ENCODE assay signal across 9 cellular contexts in genomic region chrX:110167952-110168451, GRCh38.
DNase-seq lines count a peak whose midpoint lies in the region; ATAC-seq and TF ChIP-seq lines count a peak whose summit lies in the region.
"Had no signal": no experiment of that assay in that cellular context is flagged by ENCODE, and none has a peak within 500 bp of the region (broad histone marks: within the 10 kb centered on the region; RNA-seq: fewer than 3 reads in every experiment).

No MANE protein-coding gene starts in this region.

- no peaks in the 10 kb centered on the region for H3K79me2 ChIP-seq in hepatocyte

- 51% methylated on average over 9 of the region's 9 CpGs for WGBS in hepatocyte (ENCODE audit: low lambda C conversion rate, missing lambda C conversion rate)

- H3K36me3 ChIP-seq in Panc1 (ENCODE audit: control insufficient read depth, insufficient read depth, low read length): no peaks in the 10 kb centered on the region
- H3K36me3 ChIP-seq in hepatocyte (replicated peaks; ENCODE audit: insufficient read depth, low read depth): no peaks in the 10 kb centered on the region
- H3K36me3 ChIP-seq: SJSA1 had no signal

- no peak overlapping the region for H2AFZ ChIP-seq in hepatocyte

- H3K27me3 ChIP-seq in Panc1 (ENCODE audit: control insufficient read depth, insufficient read depth, low read length) (no peaks in the 10 kb centered on the region), hepatocyte (no peaks in the 10 kb centered on the region)
- H3K27me3 ChIP-seq: SJSA1 had no signal

- H3K9me3 ChIP-seq in Panc1 (ENCODE audit: control insufficient read depth, insufficient read depth, low read depth, low read length): no peaks in the 10 kb centered on the region
- H3K9me3 ChIP-seq in hepatocyte (ENCODE audit: low read depth): no peaks in the 10 kb centered on the region
- H3K9me3 ChIP-seq: SJSA1 had no signal

- ATAC-seq in Panc1: peak; percentile 71
- no peak for ATAC-seq in HG03175 (IDR thresholded peaks at IDR 0.05; ENCODE audit: unreplicated experiment)
- ATAC-seq in GM19324 (IDR thresholded peaks at IDR 0.05; ENCODE audit: low FRiP score, unreplicated experiment): no peak

- intact Hi-C loops in Panc1 (cut with micrococcal nuclease; ENCODE audit: unreplicated experiment): no loop called here

- in situ Hi-C loops in Panc1 (cut with HindIII; ENCODE audit: low pct_unique_long_range_greater_than_20kb, low sequenced_read_pairs): no loop called here

- no peaks in the 10 kb centered on the region for H3K9me2 ChIP-seq in hepatocyte (replicated peaks; ENCODE audit: insufficient read depth)

- no peak overlapping the region for H3K4me2 ChIP-seq in hepatocyte

- POLR2A ChIA-PET in Panc1 (lab: Charles Lee): no interaction called here

- CTCF ChIA-PET in Panc1 (lab: Charles Lee): interaction anchor here (0.7 kb wide), 1 partner anchor 222 kb away, joined by 3 read pairs; no protein-coding TSS in a partner anchor

- no peaks in the 10 kb centered on the region for H3K4me1 ChIP-seq in Panc1 (ENCODE audit: control insufficient read depth, insufficient read depth, low read length)
- no peaks in the 10 kb centered on the region for H3K4me1 ChIP-seq in hepatocyte (ENCODE audit: insufficient read depth)

- H3K4me3 ChIP-seq in GM12865 (ENCODE audit: low read depth, low read length): no peak overlapping the region
- no peak overlapping the region for H3K4me3 ChIP-seq in Panc1 (ENCODE audit: low read depth in 2 of 2, low read length in 2 of 2)
- H3K4me3 ChIP-seq in hepatocyte: no peak overlapping the region
- H3K4me3 ChIP-seq: SJSA1 had no signal

- H3K27ac ChIP-seq in Panc1 (ENCODE audit: low read length) (no peak overlapping the region), hepatocyte (no peak overlapping the region)
- H3K27ac ChIP-seq: SJSA1 had no signal

- DNase-seq in GM12865 (ENCODE audit: low read depth) (peak; percentile 36), Panc1 (ENCODE audit: low read depth, low spot score) (no peak), hepatocyte (ENCODE audit: low spot score) (no peak), NCI-H128 (lab: John Stamatoyannopoulos, UW; ENCODE audit: unreplicated experiment) (no peak)
- peak; percentile 34 for DNase-seq in activated gamma-delta T cell treated with anti-CD3 and anti-CD28 coated beads, Interleukin-2, amount 50 U/mL, for 16 hours (ENCODE audit: low read depth)
- DNase-seq in stimulated activated CD4-positive, alpha-beta T cell treated with anti-CD3 and anti-CD28 coated beads, TNF-alpha, amount 100 ng/mL, for 4 hours (ENCODE audit: low read depth in 3 of 3): peak; percentile 12 to 26 (median 13)

- BruUV-seq in Panc1 (replicated peaks; lab: Mats Ljungman, UMichigan): no TSS peak

- no peaks in the 10 kb centered on the region for H4K20me1 ChIP-seq in hepatocyte (ENCODE audit: insufficient read depth, poor library complexity, severe bottlenecking)

- TF ChIP-seq CTCF in GM12865 (IDR thresholded peaks at IDR 0.05; ENCODE audit: insufficient read depth, low read depth, low read length, missing control alignments) (peak; percentile 60), Panc1 (IDR thresholded peaks at IDR 0.05) (peak; percentile 75), hepatocyte (IDR thresholded peaks at IDR 0.05; ENCODE audit: poor library complexity) (peak; percentile 23)

Comparison
In these comparisons a context has a peak if more than half of its experiments do, and no peak if none do; other contexts are left out.
1. DNase-seq: peak in GM12865 (single experiment), activated gamma-delta T cell treated with anti-CD3 and anti-CD28 coated beads, Interleukin-2, amount 50 U/mL, for 16 hours (single experiment) and stimulated activated CD4-positive, alpha-beta T cell treated with anti-CD3 and anti-CD28 coated beads, TNF-alpha, amount 100 ng/mL, for 4 hours (3 of 3); none in Panc1 (single experiment), hepatocyte (single experiment) and NCI-H128 (single experiment).
2. CTCF ChIP-seq: peak in every context shown above with its lines; median percentile 75 in Panc1; 60 in GM12865; 23 in hepatocyte.